Comparison of ENCODE assay signal across 8 cellular contexts in the genomic region with DNA sequence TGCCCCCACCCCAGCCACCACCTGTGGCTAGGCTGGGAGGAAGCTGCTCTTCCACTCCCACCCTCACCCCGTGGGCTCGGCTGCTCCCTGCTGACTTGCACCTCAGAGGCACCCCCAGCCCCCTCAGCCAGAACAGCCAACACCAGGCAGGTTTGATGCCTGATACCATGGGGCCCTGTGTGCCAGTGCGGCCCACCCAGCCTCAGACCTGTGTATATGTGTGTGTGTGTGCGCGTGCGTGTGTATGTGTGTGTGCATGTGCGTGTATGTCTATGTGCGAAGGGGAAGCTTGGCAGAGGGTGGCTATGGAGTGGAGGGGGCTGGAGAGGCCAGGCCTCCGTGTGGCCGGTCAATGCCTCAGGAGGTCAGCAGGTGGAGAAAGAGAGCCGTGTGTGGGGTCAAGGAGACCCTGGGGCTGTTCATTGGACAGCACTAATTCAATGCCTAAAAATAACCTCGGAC. TPM values are rescaled to one million over a fixed set of nuclear protein-coding genes. Genes with fewer than 3 reads are reported as not detected.
DNase-seq lines count a peak whose midpoint lies in the region; ATAC-seq and TF ChIP-seq lines count a peak whose summit lies in the region.

No MANE protein-coding gene starts in this region.

- no peak overlapping the region for H3K4me2 ChIP-seq in smooth muscle cell

- H4K20me1 ChIP-seq in smooth muscle cell (ENCODE audit: low read depth): peaks cover 59% of the 10 kb centered on the region

- intact Hi-C loops in activated T-helper 1 cell treated with anti-CD3 and anti-CD28 coated beads, Interleukin-12 subunit alpha, Interleukin-12 subunit beta, Interleukin-2, Interleukin-4 antibody, amounts not matched to agents 30 ng/mL and 10 ng/mL and 1 ng/mL, durations not matched to agents 14 hours and 24 hours and 36 hours (cut with micrococcal nuclease): no loop called here

- no peaks in the 10 kb centered on the region for H3K27me3 Mint-ChIP-seq in activated T-helper 1 cell treated with anti-CD3 and anti-CD28 coated beads, Interleukin-12 subunit alpha, Interleukin-12 subunit beta, Interleukin-2, Interleukin-4 antibody, amounts not matched to agents 30 ng/mL and 10 ng/mL and 1 ng/mL, durations not matched to agents 14 hours and 24 hours and 36 hours (ENCODE audit: insufficient read depth)

- H3K9ac ChIP-seq in smooth muscle cell (ENCODE audit: low read depth): no peak overlapping the region

- ATAC-seq in GM21619 (IDR thresholded peaks at IDR 0.05; ENCODE audit: unreplicated experiment): no peak

- H2AFZ ChIP-seq in smooth muscle cell (ENCODE audit: low read depth): no peak overlapping the region

- peak overlapping the region; percentile 94 for H3K27ac ChIP-seq in RWPE1
- H3K27ac ChIP-seq in smooth muscle cell (ENCODE audit: low read depth): no peak overlapping the region

- H3K36me3 ChIP-seq in smooth muscle cell (ENCODE audit: low read depth): no peaks in the 10 kb centered on the region

- DNase-seq in GM13977 (ENCODE audit: low spot score): peak; percentile 40
- peak; percentile 42 for DNase-seq in RWPE1 (ENCODE audit: low spot score)
- DNase-seq in glomerular visceral epithelial cell (ENCODE audit: extremely low spot score): peak; percentile 40
- DNase-seq in smooth muscle cell (lab: John Stamatoyannopoulos, UW; ENCODE audit: unreplicated experiment): no peak
- no peak for DNase-seq in NCI-H1436 treated with DMSO at 0.1 percent for 48 hours (lab: John Stamatoyannopoulos, UW)
- no peak for DNase-seq in NCI-H2081 treated with DMSO at 0.1 percent for 48 hours (lab: John Stamatoyannopoulos, UW)
- DNase-seq in activated T-helper 1 cell treated with anti-CD3 and anti-CD28 coated beads, Interleukin-12 subunit alpha, Interleukin-12 subunit beta, Interleukin-2, Interleukin-4 antibody, amounts not matched to agents 30 ng/mL and 10 ng/mL and 1 ng/mL, durations not matched to agents 14 hours and 24 hours and 36 hours (ENCODE audit: low spot score): no peak

- TF ChIP-seq CTCF in GM13977 (IDR thresholded peaks at IDR 0.05; ENCODE audit: extremely low read depth, insufficient read depth, missing control alignments) (peak; percentile 40), RWPE1 (conservative IDR thresholded peaks at IDR 0.05; ENCODE audit: low read depth) (no peak; the same call in 1 of the 2 replicates), smooth muscle cell (IDR thresholded peaks at IDR 0.05; ENCODE audit: borderline replicate concordance, insufficient read depth, poor library complexity, severe bottlenecking) (peak; percentile 44)

- no peaks in the 10 kb centered on the region for H3K27me3 ChIP-seq in smooth muscle cell (ENCODE audit: low read depth)

- WGBS in smooth muscle cell (ENCODE audit: low lambda C conversion rate): 56% methylated on average over 11 of the region's 12 CpGs

- POLR2A ChIA-PET in RWPE1 (lab: Yijun Ruan, JAX; ENCODE audit: low non-redundant PET): no interaction called here

- H3K9me3 ChIP-seq in smooth muscle cell (replicated peaks; ENCODE audit: low read depth): no peaks in the 10 kb centered on the region

- no peaks in the 10 kb centered on the region for H3K36me3 Mint-ChIP-seq in activated T-helper 1 cell treated with anti-CD3 and anti-CD28 coated beads, Interleukin-12 subunit alpha, Interleukin-12 subunit beta, Interleukin-2, Interleukin-4 antibody, amounts not matched to agents 30 ng/mL and 10 ng/mL and 1 ng/mL, durations not matched to agents 14 hours and 24 hours and 36 hours (ENCODE audit: low read depth)

- H3K4me3 Mint-ChIP-seq in activated T-helper 1 cell treated with anti-CD3 and anti-CD28 coated beads, Interleukin-12 subunit alpha, Interleukin-12 subunit beta, Interleukin-2, Interleukin-4 antibody, amounts not matched to agents 30 ng/mL and 10 ng/mL and 1 ng/mL, durations not matched to agents 14 hours and 24 hours and 36 hours: no peak overlapping the region

- H3K9me3 Mint-ChIP-seq in activated T-helper 1 cell treated with anti-CD3 and anti-CD28 coated beads, Interleukin-12 subunit alpha, Interleukin-12 subunit beta, Interleukin-2, Interleukin-4 antibody, amounts not matched to agents 30 ng/mL and 10 ng/mL and 1 ng/mL, durations not matched to agents 14 hours and 24 hours and 36 hours: no peaks in the 10 kb centered on the region

- no peaks in the 10 kb centered on the region for H3K79me2 ChIP-seq in smooth muscle cell (ENCODE audit: low read depth)

- no peaks in the 10 kb centered on the region for H3K4me1 ChIP-seq in smooth muscle cell (ENCODE audit: low read depth)

- H3K4me3 ChIP-seq in smooth muscle cell: no peak overlapping the region

- no peak overlapping the region for H3K27ac Mint-ChIP-seq in activated T-helper 1 cell treated with anti-CD3 and anti-CD28 coated beads, Interleukin-12 subunit alpha, Interleukin-12 subunit beta, Interleukin-2, Interleukin-4 antibody, amounts not matched to agents 30 ng/mL and 10 ng/mL and 1 ng/mL, durations not matched to agents 14 hours and 24 hours and 36 hours

- CTCF ChIA-PET in RWPE1 (lab: Yijun Ruan, JAX): interaction anchor here (0.8 kb wide), 1 partner anchor 370 kb away, joined by 4 read pairs; no protein-coding TSS in a partner anchor

- H3K4me1 Mint-ChIP-seq in activated T-helper 1 cell treated with anti-CD3 and anti-CD28 coated beads, Interleukin-12 subunit alpha, Interleukin-12 subunit beta, Interleukin-2, Interleukin-4 antibody, amounts not matched to agents 30 ng/mL and 10 ng/mL and 1 ng/mL, durations not matched to agents 14 hours and 24 hours and 36 hours (ENCODE audit: low read depth): peaks cover 6% of the 10 kb centered on the region

- in situ Hi-C loops in GM13977 (cut with MboI; ENCODE audit: low pct_unique_long_range_greater_than_20kb, low sequenced_read_pairs, unreplicated experiment): no loop called here

- no peaks in the 10 kb centered on the region for H3F3A ChIP-seq in smooth muscle cell (ENCODE audit: low read depth)

RNA-seq across cellular contexts. Expression of a gene that starts 16.6 kb away (rescaled TPM):
- total RNA-seq in smooth muscle cell: 15.5 and 21.6 TPM in 2 replicates
- polyA plus RNA-seq in smooth muscle cell: 10.4 and 14.0 TPM in 2 replicates
- total RNA-seq in activated T-helper 1 cell treated with anti-CD3 and anti-CD28 coated beads, Interleukin-12 subunit alpha, Interleukin-12 subunit beta, Interleukin-2, Interleukin-4 antibody, amounts not matched to agents 30 ng/mL and 10 ng/mL and 1 ng/mL, durations not matched to agents 14 hours and 24 hours and 36 hours: 0.05 TPM in 1 of 2 replicates, not detected in the other

Comparison
In these comparisons a context has a peak if more than half of its experiments do, and no peak if none do; other contexts are left out.
1. DNase-seq: peak in GM13977 (single experiment), RWPE1 (single experiment) and glomerular visceral epithelial cell (single experiment); none in smooth muscle cell (single experiment), NCI-H1436 treated with DMSO at 0.1 percent for 48 hours (single experiment), NCI-H2081 treated with DMSO at 0.1 percent for 48 hours (single experiment) and activated T-helper 1 cell treated with anti-CD3 and anti-CD28 coated beads, Interleukin-12 subunit alpha, Interleukin-12 subunit beta, Interleukin-2, Interleukin-4 antibody, amounts not matched to agents 30 ng/mL and 10 ng/mL and 1 ng/mL, durations not matched to agents 14 hours and 24 hours and 36 hours (single experiment).
2. RNA of a gene that starts 16.6 kb away (total RNA-seq): 15.5 to 21.6 TPM in smooth muscle cell; 0.05 TPM in activated T-helper 1 cell treated with anti-CD3 and anti-CD28 coated beads, Interleukin-12 subunit alpha, Interleukin-12 subunit beta, Interleukin-2, Interleukin-4 antibody, amounts not matched to agents 30 ng/mL and 10 ng/mL and 1 ng/mL, durations not matched to agents 14 hours and 24 hours and 36 hours; every median in the first group is over 10 times any median in the second.